ENCODE assay signal across 1 cellular context in the genomic region with DNA sequence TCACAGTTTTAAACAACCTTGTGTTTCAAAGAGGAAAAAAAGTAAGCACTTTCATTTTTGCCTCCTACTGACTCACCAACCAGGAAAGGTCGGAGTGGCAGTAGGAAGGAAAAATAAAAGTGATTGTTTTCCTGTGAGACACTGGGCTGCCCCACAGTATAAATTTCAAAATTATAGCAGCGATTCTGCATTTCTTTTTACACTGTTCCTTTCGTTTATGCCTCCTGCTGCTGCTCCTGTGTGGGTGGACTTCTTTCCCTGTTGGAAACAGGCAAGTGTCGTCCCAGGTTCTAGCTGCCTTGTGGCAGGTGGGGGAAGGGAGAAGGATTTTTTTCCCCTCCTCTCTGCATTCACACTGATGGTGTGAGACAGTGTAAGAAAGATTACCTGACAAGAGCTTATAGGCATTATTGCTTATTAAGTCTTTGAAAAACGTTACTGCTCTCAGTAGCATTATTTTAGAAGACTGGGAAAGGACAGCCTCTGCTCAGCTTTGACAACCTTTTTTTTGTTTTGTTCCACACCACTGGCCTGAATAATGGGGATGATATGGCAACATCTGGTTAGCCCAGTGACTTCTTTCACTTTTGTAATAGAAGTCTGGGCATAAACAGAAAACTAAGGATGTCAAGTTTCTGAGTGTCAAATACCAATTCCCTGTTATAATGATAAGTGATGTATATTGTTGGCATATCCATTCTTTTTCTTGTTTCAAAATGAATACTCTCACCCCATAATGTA.
TF ChIP-seq lines count a peak whose summit lies in the region.

No MANE protein-coding gene starts in this region.

TF ChIP-seq in HepG2, 621 proteins besides CTCF, POLR2A, EP300 and RAD21 (continued from another document):
- TF ChIP-seq, protein P1, sequence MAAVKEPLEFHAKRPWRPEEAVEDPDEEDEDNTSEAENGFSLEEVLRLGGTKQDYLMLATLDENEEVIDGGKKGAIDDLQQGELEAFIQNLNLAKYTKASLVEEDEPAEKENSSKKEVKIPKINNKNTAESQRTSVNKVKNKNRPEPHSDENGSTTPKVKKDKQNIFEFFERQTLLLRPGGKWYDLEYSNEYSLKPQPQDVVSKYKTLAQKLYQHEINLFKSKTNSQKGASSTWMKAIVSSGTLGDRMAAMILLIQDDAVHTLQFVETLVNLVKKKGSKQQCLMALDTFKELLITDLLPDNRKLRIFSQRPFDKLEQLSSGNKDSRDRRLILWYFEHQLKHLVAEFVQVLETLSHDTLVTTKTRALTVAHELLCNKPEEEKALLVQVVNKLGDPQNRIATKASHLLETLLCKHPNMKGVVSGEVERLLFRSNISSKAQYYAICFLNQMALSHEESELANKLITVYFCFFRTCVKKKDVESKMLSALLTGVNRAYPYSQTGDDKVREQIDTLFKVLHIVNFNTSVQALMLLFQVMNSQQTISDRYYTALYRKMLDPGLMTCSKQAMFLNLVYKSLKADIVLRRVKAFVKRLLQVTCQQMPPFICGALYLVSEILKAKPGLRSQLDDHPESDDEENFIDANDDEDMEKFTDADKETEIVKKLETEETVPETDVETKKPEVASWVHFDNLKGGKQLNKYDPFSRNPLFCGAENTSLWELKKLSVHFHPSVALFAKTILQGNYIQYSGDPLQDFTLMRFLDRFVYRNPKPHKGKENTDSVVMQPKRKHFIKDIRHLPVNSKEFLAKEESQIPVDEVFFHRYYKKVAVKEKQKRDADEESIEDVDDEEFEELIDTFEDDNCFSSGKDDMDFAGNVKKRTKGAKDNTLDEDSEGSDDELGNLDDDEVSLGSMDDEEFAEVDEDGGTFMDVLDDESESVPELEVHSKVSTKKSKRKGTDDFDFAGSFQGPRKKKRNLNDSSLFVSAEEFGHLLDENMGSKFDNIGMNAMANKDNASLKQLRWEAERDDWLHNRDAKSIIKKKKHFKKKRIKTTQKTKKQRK (IDR thresholded peaks at IDR 0.05; ENCODE audit: low read length) = no peak
- TF ChIP-seq GFI1 (CRISPR knock-in tag; IDR thresholded peaks at IDR 0.05; ENCODE audit: borderline replicate concordance) (no peak), SP5 (CRISPR knock-in tag; IDR thresholded peaks at IDR 0.05; ENCODE audit: borderline replicate concordance, low read depth) (no peak), NCOA1 (CRISPR knock-in tag; IDR thresholded peaks at IDR 0.05) (no peak), ZNF772 (CRISPR knock-in tag; IDR thresholded peaks at IDR 0.05) (no peak), RFX5 (IDR thresholded peaks at IDR 0.05; ENCODE audit: low read depth, low read length) (no peak), FOXP1 (IDR thresholded peaks at IDR 0.05) (no peak), FOXP1 (CRISPR knock-in tag; IDR thresholded peaks at IDR 0.05) (no peak), ZNF660 (CRISPR knock-in tag; IDR thresholded peaks at IDR 0.05; ENCODE audit: borderline replicate concordance, low read depth) (no peak), POLR2AphosphoS5 (IDR thresholded peaks at IDR 0.05; ENCODE audit: low read depth, low read length) (no peak)
- TF ChIP-seq, protein P2, sequence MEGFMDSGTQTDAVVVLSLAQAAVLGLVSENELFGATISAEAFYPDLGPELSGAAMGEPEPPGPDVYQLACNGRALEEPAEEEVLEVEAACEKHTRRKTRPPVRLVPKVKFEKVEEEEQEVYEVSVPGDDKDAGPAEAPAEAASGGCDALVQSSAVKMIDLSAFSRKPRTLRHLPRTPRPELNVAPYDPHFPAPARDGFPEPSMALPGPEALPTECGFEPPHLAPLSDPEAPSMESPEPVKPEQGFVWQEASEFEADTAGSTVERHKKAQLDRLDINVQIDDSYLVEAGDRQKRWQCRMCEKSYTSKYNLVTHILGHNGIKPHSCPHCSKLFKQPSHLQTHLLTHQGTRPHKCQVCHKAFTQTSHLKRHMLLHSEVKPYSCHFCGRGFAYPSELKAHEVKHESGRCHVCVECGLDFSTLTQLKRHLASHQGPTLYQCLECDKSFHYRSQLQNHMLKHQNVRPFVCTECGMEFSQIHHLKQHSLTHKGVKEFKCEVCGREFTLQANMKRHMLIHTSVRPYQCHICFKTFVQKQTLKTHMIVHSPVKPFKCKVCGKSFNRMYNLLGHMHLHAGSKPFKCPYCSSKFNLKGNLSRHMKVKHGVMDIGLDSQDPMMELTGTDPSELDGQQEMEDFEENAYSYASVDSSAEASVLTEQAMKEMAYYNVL (CRISPR knock-in tag; IDR thresholded peaks at IDR 0.05; ENCODE audit: borderline replicate concordance) = no peak
- TF ChIP-seq, protein P3, sequence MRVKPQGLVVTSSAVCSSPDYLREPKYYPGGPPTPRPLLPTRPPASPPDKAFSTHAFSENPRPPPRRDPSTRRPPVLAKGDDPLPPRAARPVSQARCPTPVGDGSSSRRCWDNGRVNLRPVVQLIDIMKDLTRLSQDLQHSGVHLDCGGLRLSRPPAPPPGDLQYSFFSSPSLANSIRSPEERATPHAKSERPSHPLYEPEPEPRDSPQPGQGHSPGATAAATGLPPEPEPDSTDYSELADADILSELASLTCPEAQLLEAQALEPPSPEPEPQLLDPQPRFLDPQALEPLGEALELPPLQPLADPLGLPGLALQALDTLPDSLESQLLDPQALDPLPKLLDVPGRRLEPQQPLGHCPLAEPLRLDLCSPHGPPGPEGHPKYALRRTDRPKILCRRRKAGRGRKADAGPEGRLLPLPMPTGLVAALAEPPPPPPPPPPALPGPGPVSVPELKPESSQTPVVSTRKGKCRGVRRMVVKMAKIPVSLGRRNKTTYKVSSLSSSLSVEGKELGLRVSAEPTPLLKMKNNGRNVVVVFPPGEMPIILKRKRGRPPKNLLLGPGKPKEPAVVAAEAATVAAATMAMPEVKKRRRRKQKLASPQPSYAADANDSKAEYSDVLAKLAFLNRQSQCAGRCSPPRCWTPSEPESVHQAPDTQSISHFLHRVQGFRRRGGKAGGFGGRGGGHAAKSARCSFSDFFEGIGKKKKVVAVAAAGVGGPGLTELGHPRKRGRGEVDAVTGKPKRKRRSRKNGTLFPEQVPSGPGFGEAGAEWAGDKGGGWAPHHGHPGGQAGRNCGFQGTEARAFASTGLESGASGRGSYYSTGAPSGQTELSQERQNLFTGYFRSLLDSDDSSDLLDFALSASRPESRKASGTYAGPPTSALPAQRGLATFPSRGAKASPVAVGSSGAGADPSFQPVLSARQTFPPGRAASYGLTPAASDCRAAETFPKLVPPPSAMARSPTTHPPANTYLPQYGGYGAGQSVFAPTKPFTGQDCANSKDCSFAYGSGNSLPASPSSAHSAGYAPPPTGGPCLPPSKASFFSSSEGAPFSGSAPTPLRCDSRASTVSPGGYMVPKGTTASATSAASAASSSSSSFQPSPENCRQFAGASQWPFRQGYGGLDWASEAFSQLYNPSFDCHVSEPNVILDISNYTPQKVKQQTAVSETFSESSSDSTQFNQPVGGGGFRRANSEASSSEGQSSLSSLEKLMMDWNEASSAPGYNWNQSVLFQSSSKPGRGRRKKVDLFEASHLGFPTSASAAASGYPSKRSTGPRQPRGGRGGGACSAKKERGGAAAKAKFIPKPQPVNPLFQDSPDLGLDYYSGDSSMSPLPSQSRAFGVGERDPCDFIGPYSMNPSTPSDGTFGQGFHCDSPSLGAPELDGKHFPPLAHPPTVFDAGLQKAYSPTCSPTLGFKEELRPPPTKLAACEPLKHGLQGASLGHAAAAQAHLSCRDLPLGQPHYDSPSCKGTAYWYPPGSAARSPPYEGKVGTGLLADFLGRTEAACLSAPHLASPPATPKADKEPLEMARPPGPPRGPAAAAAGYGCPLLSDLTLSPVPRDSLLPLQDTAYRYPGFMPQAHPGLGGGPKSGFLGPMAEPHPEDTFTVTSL (CRISPR knock-in tag; IDR thresholded peaks at IDR 0.05; ENCODE audit: borderline replicate concordance) = no peak
- TF ChIP-seq, protein P4, sequence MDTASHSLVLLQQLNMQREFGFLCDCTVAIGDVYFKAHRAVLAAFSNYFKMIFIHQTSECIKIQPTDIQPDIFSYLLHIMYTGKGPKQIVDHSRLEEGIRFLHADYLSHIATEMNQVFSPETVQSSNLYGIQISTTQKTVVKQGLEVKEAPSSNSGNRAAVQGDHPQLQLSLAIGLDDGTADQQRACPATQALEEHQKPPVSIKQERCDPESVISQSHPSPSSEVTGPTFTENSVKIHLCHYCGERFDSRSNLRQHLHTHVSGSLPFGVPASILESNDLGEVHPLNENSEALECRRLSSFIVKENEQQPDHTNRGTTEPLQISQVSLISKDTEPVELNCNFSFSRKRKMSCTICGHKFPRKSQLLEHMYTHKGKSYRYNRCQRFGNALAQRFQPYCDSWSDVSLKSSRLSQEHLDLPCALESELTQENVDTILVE (CRISPR knock-in tag; IDR thresholded peaks at IDR 0.05) = no peak
- TF ChIP-seq, protein P5, sequence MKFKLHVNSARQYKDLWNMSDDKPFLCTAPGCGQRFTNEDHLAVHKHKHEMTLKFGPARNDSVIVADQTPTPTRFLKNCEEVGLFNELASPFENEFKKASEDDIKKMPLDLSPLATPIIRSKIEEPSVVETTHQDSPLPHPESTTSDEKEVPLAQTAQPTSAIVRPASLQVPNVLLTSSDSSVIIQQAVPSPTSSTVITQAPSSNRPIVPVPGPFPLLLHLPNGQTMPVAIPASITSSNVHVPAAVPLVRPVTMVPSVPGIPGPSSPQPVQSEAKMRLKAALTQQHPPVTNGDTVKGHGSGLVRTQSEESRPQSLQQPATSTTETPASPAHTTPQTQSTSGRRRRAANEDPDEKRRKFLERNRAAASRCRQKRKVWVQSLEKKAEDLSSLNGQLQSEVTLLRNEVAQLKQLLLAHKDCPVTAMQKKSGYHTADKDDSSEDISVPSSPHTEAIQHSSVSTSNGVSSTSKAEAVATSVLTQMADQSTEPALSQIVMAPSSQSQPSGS (CRISPR knock-in tag; IDR thresholded peaks at IDR 0.05) = no peak
